Comparison of ENCODE assay signal across 8 cellular contexts in genomic region chr15:100627789-100628395, GRCh38. TPM values are rescaled to one million over a fixed set of nuclear protein-coding genes. Genes with fewer than 3 reads are reported as not detected.
DNase-seq lines count a peak whose midpoint lies in the region; ATAC-seq and TF ChIP-seq lines count a peak whose summit lies in the region.

No MANE protein-coding gene starts in this region.

- H3K27me3 ChIP-seq in MG63 (no peaks in the 10 kb centered on the region), SK-N-SH (ENCODE audit: insufficient read depth) (no peaks in the 10 kb centered on the region), psoas muscle (ENCODE audit: insufficient read depth in 3 of 3, low read length in 2 of 3) (no peaks in the 10 kb centered on the region)

- H3K4me1 ChIP-seq in SK-N-SH (ENCODE audit: control insufficient read depth in 1 of 2, insufficient read depth in 2 of 2, low read depth in 1 of 2, low read length in 1 of 2) = peaks cover 0 to 7% of the 10 kb centered on the region in 2 experiments; a peak in 1 of 4 replicates
- H3K4me1 ChIP-seq in psoas muscle = peaks cover 11% of the 10 kb centered on the region

- TF ChIP-seq CTCF in SK-N-SH (IDR thresholded peaks at IDR 0.05) (peak; percentile 83), psoas muscle (IDR thresholded peaks at IDR 0.05) (peak; percentile 92)

- intact Hi-C loops in head of caudate nucleus (cut with DNase I) (loop anchor here (2.0 to 10.0 kb wide), 2 partner anchors 247 to 379 kb away; partner anchors contain the start of gene ALDH1A3), psoas muscle (cut with DNase I) (loop anchor here (1.0 to 5.0 kb wide), 5 partner anchors 245 to 379 kb away; no protein-coding TSS in a partner anchor)

- CTCF ChIA-PET in SK-N-SH (lab: Yijun Ruan, JAX) = interaction anchor here (0.7 to 1.7 kb wide), 16 partner anchors 8 to 388 kb away, joined by 3 to 30 read pairs (median 4); partner anchors contain the start of gene LRRK1

- POLR2A ChIA-PET in SK-N-SH (lab: Yijun Ruan, JAX) = no interaction called here

- H3K4me2 ChIP-seq in SK-N-SH = no peak overlapping the region

- peak; percentile 94 for TF ChIP-seq RAD21 in SK-N-SH (IDR thresholded peaks at IDR 0.05; ENCODE audit: low read length)

- 31% methylated on average over 6 of the region's 6 CpGs for WGBS in SK-N-SH (ENCODE audit: low lambda C conversion rate)
- WGBS in psoas muscle, 3 donors = 30 to 33% (median 31%) methylated on average over 6 of the region's 6 CpGs

- no peak overlapping the region for H3K4me3 ChIP-seq in MG63
- no peak overlapping the region for H3K4me3 ChIP-seq in SK-N-SH (ENCODE audit: low read depth in 2 of 2, low read length in 1 of 2)
- H3K4me3 ChIP-seq in psoas muscle = no peak overlapping the region

- no peaks in the 10 kb centered on the region for H4K20me1 ChIP-seq in SK-N-SH (ENCODE audit: insufficient read depth)

- H3K9me2 ChIP-seq in SK-N-SH = no peaks in the 10 kb centered on the region

- H3K79me2 ChIP-seq in SK-N-SH (ENCODE audit: insufficient read depth) = peaks cover 19% of the 10 kb centered on the region

- H3K9me3 ChIP-seq in MG63 = no peaks in the 10 kb centered on the region
- no peaks in the 10 kb centered on the region for H3K9me3 ChIP-seq in SK-N-SH
- H3K9me3 ChIP-seq in psoas muscle = no peaks in the 10 kb centered on the region

- H3F3A ChIP-seq in SK-N-SH (replicated peaks; ENCODE audit: insufficient read depth) = peaks cover 10% of the 10 kb centered on the region

- TF ChIP-seq EP300 in SK-N-SH (IDR thresholded peaks at IDR 0.05; ENCODE audit: borderline replicate concordance in 1 of 2, low read depth in 1 of 2, low read length in 1 of 2) = no peak

- no peak overlapping the region for H3K9ac ChIP-seq in SK-N-SH

- H3K27ac ChIP-seq in SK-N-SH (ENCODE audit: low read depth in 2 of 2, low read length in 1 of 2) (no peak overlapping the region), psoas muscle (no peak overlapping the region)

- H3K36me3 ChIP-seq in MG63 = peaks cover 16% of the 10 kb centered on the region
- peaks cover 25 to 31% of the 10 kb centered on the region in 2 experiments for H3K36me3 ChIP-seq in SK-N-SH (replicated peaks in 1 of 2; ENCODE audit: control insufficient read depth in 1 of 2, insufficient read depth in 2 of 2, low read length in 1 of 2)
- H3K36me3 ChIP-seq in psoas muscle (ENCODE audit: insufficient read depth in 1 of 2, low read depth in 1 of 2) = peaks cover 0 to 30% of the 10 kb centered on the region in 2 donors

- no peak overlapping the region for H2AFZ ChIP-seq in SK-N-SH (ENCODE audit: low read depth)

- DNase-seq in ELR (ENCODE audit: low read depth) = peak; percentile 69
- peak; percentile 65 for DNase-seq in H4 (ENCODE audit: low spot score)
- DNase-seq in MG63 = peak; percentile 34
- DNase-seq in SK-N-SH = peak; percentile 75
- peak; percentile 52 for DNase-seq in activated naive CD4-positive, alpha-beta T cell treated with anti-CD3 and anti-CD28 coated beads, Interleukin-2, amount 50 U/mL, for 16 hours
- DNase-seq in head of caudate nucleus = peak in 41 of 42 donors; percentile 24 to 88 (median 70)
- peak in 1 of 2 donors; percentile 20 for DNase-seq in psoas muscle

- ATAC-seq in psoas muscle = peak; percentile 83 to 91 (median 88)
- ATAC-seq in GM18870 (IDR thresholded peaks at IDR 0.05; ENCODE audit: unreplicated experiment) = no peak

TF ChIP-seq in SK-N-SH, 30 proteins besides CTCF, POLR2A, EP300 and RAD21:
- TF ChIP-seq SMC3 (IDR thresholded peaks at IDR 0.05; ENCODE audit: low read depth, low read length) (peak; percentile 83), FOSL2 (IDR thresholded peaks at IDR 0.05; ENCODE audit: borderline replicate concordance, low read depth) (no peak), TCF12 (IDR thresholded peaks at IDR 0.05) (no peak), ELF1 (IDR thresholded peaks at IDR 0.05) (no peak)

RNA-seq across cellular contexts. Expression of gene ASB7, which starts 25.5 kb away (rescaled TPM):
- total RNA-seq in H4 (2014; rRNA removed; shearing (Covaris generic)) = 8.9 and 12.4 TPM in 2 replicates
- 8.4 and 12.8 TPM in 2 replicates for total RNA-seq in MG63 (2014; rRNA removed; shearing (Covaris generic); ENCODE audit: low replicate concordance)
- polyA plus RNA-seq in SK-N-SH (2012; rRNA removed) (6.1 and 7.7 TPM in 2 replicates), psoas muscle (1 to 10 TPM; 2.3 to 6.3 (median 3.0) TPM)
- polyA plus RNA-seq in SK-N-SH (2012; cell fraction: cytosol; rRNA removed) = 6.7 and 7.4 TPM in 2 replicates
- polyA plus RNA-seq in SK-N-SH (2012; cell fraction: nucleus; rRNA removed) = 4.7 and 7.1 TPM in 2 replicates
- total RNA-seq in psoas muscle = 1 to 10 TPM; 5.1 to 6.9 (median 5.5) TPM

RNA-seq across cellular contexts. Expression of gene LINS1, which starts 25.9 kb away (rescaled TPM):
- 4.4 and 14.4 TPM in 2 replicates for total RNA-seq in H4 (2014; rRNA removed; shearing (Covaris generic))
- total RNA-seq in MG63 (2014; rRNA removed; shearing (Covaris generic); ENCODE audit: low replicate concordance) = 8.0 and 24.3 TPM in 2 replicates
- polyA plus RNA-seq in SK-N-SH (2012; rRNA removed) (5.0 and 6.9 TPM in 2 replicates), psoas muscle (10 to 100 TPM in 1 of 3 donors, 1 to 10 TPM in 2; 4.3 to 15.1 (median 5.7) TPM)
- 4.6 and 4.7 TPM in 2 replicates for polyA plus RNA-seq in SK-N-SH (2012; cell fraction: cytosol; rRNA removed)
- 10.8 and 22.3 TPM in 2 replicates for polyA plus RNA-seq in SK-N-SH (2012; cell fraction: nucleus; rRNA removed)
- 10 to 100 TPM in 2 of 4 donors, 1 to 10 TPM in 2; 6.5 to 11.7 (median 9.8) TPM for total RNA-seq in psoas muscle
